Comparison of ENCODE assay signal across 11 cellular contexts in genomic region chr19:12485571-12485970, GRCh38. TPM values are rescaled to one million over a fixed set of nuclear protein-coding genes. Genes with fewer than 3 reads are reported as not detected.
DNase-seq lines count a peak whose midpoint lies in the region; ATAC-seq and TF ChIP-seq lines count a peak whose summit lies in the region.
"Had no signal": no experiment of that assay in that cellular context is flagged by ENCODE, and none has a peak within 500 bp of the region (broad histone marks: within the 10 kb centered on the region; RNA-seq: fewer than 3 reads in every experiment).

No MANE protein-coding gene starts in this region.

- no peak overlapping the region for H3K4me3 Mint-ChIP-seq in dendritic cell treated with granulocyte-macrophage colony-stimulating factor and Interleukin-4, amounts not matched to agents 40 ng/mL and 50 ng/mL, for 4 days
- peak overlapping the region; percentile 88 for H3K4me3 Mint-ChIP-seq in neural progenitor cell

- intact Hi-C loops in dendritic cell treated with granulocyte-macrophage colony-stimulating factor and Interleukin-4, amounts not matched to agents 40 ng/mL and 50 ng/mL, for 4 days (cut with micrococcal nuclease): loop anchor here (2.0 kb wide), 1 partner anchor 45 kb away; the partner anchor contains the start of gene ZNF443
- intact Hi-C loops in tibial artery (cut with DNase I; ENCODE audit: low total_unique reads): no loop called here

- peaks cover 9% of the 10 kb centered on the region for H3K36me3 Mint-ChIP-seq in dendritic cell treated with granulocyte-macrophage colony-stimulating factor and Interleukin-4, amounts not matched to agents 40 ng/mL and 50 ng/mL, for 4 days (ENCODE audit: low read depth)
- H3K36me3 Mint-ChIP-seq in neural progenitor cell: peaks cover 18% of the 10 kb centered on the region

- H3K4me1 ChIP-seq in NT2/D1 (ENCODE audit: insufficient read depth, insufficient read length): no peaks in the 10 kb centered on the region
- H3K4me1 ChIP-seq in neural progenitor cell: peaks cover 7% of the 10 kb centered on the region
- H3K4me1 ChIP-seq in tibial artery: peaks cover 0 to 18% (median 9%) of the 10 kb centered on the region in 4 donors
- H3K4me1 ChIP-seq in suprapubic skin: peaks cover 12% of the 10 kb centered on the region

- H3K27me3 ChIP-seq in NT2/D1 (ENCODE audit: insufficient read depth, insufficient read length): peaks cover 7% of the 10 kb centered on the region
- no peaks in the 10 kb centered on the region for H3K27me3 ChIP-seq in neural progenitor cell
- no peaks in the 10 kb centered on the region for H3K27me3 ChIP-seq in tibial artery
- no peaks in the 10 kb centered on the region for H3K27me3 ChIP-seq in suprapubic skin

- TF ChIP-seq CTCF in neural progenitor cell (IDR thresholded peaks at IDR 0.05) (no peak), tibial artery (IDR thresholded peaks at IDR 0.05) (no peak), suprapubic skin (IDR thresholded peaks at IDR 0.05) (no peak)

- whole genome bisulfite sequencing in suprapubic skin: 87% methylated on average over 3 of the region's 3 CpGs

- H3K9me3 ChIP-seq in NT2/D1 (ENCODE audit: insufficient read depth, low read length) (no peaks in the 10 kb centered on the region), neural progenitor cell (ENCODE audit: low read depth) (no peaks in the 10 kb centered on the region), tibial artery (no peaks in the 10 kb centered on the region), suprapubic skin (no peaks in the 10 kb centered on the region)
- H3K9me3 ChIP-seq: thoracic aorta had no signal

- H3F3A ChIP-seq in neural progenitor cell (ENCODE audit: low read depth): peaks cover 9% of the 10 kb centered on the region

- H3K9ac ChIP-seq in NT2/D1 (ENCODE audit: insufficient read length, low read depth): no peak overlapping the region
- H3K9ac ChIP-seq in neural progenitor cell: no peak overlapping the region

- H3K9me3 Mint-ChIP-seq in dendritic cell treated with granulocyte-macrophage colony-stimulating factor and Interleukin-4, amounts not matched to agents 40 ng/mL and 50 ng/mL, for 4 days: peaks cover 9% of the 10 kb centered on the region
- H3K9me3 Mint-ChIP-seq in neural progenitor cell: peaks cover 38% of the 10 kb centered on the region

- TF ChIP-seq EP300 in suprapubic skin (IDR thresholded peaks at IDR 0.05): no peak

- H3K27me3 Mint-ChIP-seq in dendritic cell treated with granulocyte-macrophage colony-stimulating factor and Interleukin-4, amounts not matched to agents 40 ng/mL and 50 ng/mL, for 4 days: peaks cover 4% of the 10 kb centered on the region
- H3K27me3 Mint-ChIP-seq in neural progenitor cell (ENCODE audit: insufficient read depth, low read depth): peaks cover 4% of the 10 kb centered on the region

- H3K27ac ChIP-seq in neural progenitor cell: no peak overlapping the region
- peak overlapping the region in 1 of 2 donors; percentile 85 for H3K27ac ChIP-seq in tibial artery
- no peak overlapping the region for H3K27ac ChIP-seq in suprapubic skin

- H3K4me3 ChIP-seq in NT2/D1 (ENCODE audit: insufficient read length, low read depth) (peak overlapping the region; percentile 86), neural progenitor cell (no peak overlapping the region), tibial artery (no peak overlapping the region), suprapubic skin (no peak overlapping the region)

- peaks cover 31% of the 10 kb centered on the region for H3K4me1 Mint-ChIP-seq in dendritic cell treated with granulocyte-macrophage colony-stimulating factor and Interleukin-4, amounts not matched to agents 40 ng/mL and 50 ng/mL, for 4 days (ENCODE audit: low read depth)
- H3K4me1 Mint-ChIP-seq in neural progenitor cell: peaks cover 22% of the 10 kb centered on the region

- H4K20me1 ChIP-seq in neural progenitor cell (ENCODE audit: low read depth): no peaks in the 10 kb centered on the region

- H3K36me3 ChIP-seq in NT2/D1 (ENCODE audit: insufficient read depth, insufficient read length, low read length) (no peaks in the 10 kb centered on the region), neural progenitor cell (no peaks in the 10 kb centered on the region), tibial artery (no peaks in the 10 kb centered on the region), suprapubic skin (no peaks in the 10 kb centered on the region)
- H3K36me3 ChIP-seq: thoracic aorta had no signal

- DNase-seq in ELF-1 (ENCODE audit: low read depth, low spot score): peak; percentile 33
- no peak for DNase-seq in NT2/D1 (ENCODE audit: low read depth, low spot score)
- peak; percentile 13 for DNase-seq in neural progenitor cell (ENCODE audit: low spot score)
- DNase-seq in tibial artery: no peak
- DNase-seq in suprapubic skin (ENCODE audit: low spot score in 2 of 2): no peak
- DNase-seq: hippocampal formation, NCI-H2081 treated with DMSO at 0.1 percent for 48 hours had no signal

- no peak for ATAC-seq in GM21619 (IDR thresholded peaks at IDR 0.05; ENCODE audit: unreplicated experiment)

- H3K4me2 ChIP-seq in neural progenitor cell: peak overlapping the region; percentile 92

- TF ChIP-seq POLR2A in suprapubic skin (IDR thresholded peaks at IDR 0.05): no peak

- H3K27ac Mint-ChIP-seq in dendritic cell treated with granulocyte-macrophage colony-stimulating factor and Interleukin-4, amounts not matched to agents 40 ng/mL and 50 ng/mL, for 4 days: peak overlapping the region; percentile 84
- peak overlapping the region; percentile 97 for H3K27ac Mint-ChIP-seq in neural progenitor cell

- peak overlapping the region; percentile 86 for H2AFZ ChIP-seq in neural progenitor cell (replicated peaks)

- H3K79me2 ChIP-seq in neural progenitor cell (ENCODE audit: low read depth): peaks cover 30% of the 10 kb centered on the region

RNA-seq across cellular contexts. Expression of gene ZNF709, which starts 1.0 kb away (rescaled TPM):
- total RNA-seq in neural progenitor cell (ENCODE audit: low replicate concordance): 10.9 and 14.6 TPM in 2 replicates
- 1 to 10 TPM; 1.1 to 4.1 (median 1.7) TPM for total RNA-seq in suprapubic skin
- total RNA-seq: HT1080 had no signal

RNA-seq across cellular contexts. Expression of gene ZNF443, which starts 44.8 kb away (rescaled TPM):
- total RNA-seq in neural progenitor cell (ENCODE audit: low replicate concordance): 15.8 and 18.9 TPM in 2 replicates
- 1 to 10 TPM; 2.9 to 7.6 (median 5.0) TPM for total RNA-seq in suprapubic skin

Comparison
In these comparisons a context has a peak if more than half of its experiments do, and no peak if none do; other contexts are left out.
1. DNase-seq: peak in ELF-1 (single experiment) and neural progenitor cell (single experiment); none in NT2/D1 (single experiment), tibial artery (0 of 2) and suprapubic skin (0 of 2).